8 cellular contexts compared by ENCODE assay signal in the genomic region with DNA sequence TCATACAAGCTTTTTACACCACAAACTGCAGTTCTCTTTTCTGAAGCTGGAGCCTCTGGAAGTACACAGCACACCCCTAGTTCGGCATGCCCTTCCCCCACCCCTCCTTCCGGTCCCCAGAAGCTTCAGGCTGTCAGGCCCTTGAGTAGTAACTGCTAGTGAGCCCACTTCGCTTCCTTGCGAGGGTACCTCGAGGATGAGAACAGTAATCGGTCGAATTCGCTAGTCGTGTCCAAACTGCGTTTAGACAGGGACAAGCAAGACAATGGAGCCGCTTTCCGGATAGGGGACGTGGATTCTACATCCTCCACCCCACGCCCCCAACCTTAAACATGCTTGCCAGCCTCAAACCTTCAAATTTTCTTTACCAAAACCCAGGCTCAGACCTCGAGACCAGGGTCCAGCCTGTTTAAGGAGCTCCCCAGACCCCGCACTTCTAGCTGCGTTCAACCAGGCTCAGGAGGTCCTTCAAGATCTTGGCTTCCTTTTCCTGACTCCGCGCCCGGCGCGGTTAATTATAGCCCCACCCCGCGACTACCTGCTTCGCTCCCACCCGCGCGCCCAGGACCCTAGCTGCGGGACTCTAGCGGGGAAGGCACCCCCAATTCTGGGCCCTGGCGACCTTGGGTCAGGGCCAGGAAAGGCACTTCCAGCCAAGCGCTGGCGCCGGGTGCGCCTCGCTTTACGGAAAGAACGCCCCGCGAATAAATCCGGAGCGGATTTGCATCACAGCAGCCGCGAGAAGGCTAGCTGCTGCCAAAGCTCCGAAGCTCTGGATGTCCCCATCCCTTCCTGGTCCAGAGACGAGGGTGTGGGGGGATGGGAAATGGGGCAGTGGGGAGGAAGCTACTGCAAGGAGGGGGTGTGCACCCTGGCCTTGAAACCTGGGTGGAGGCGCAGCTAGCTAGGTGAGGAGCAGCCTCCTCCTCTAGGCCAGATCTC. TPM values are rescaled to one million over a fixed set of nuclear protein-coding genes. Genes with fewer than 3 reads are reported as not detected.
A peak's percentile ranks its signal among the peaks of the same experiment; 100 is the strongest.
DNase-seq lines count a peak whose midpoint lies in the region; ATAC-seq and TF ChIP-seq lines count a peak whose summit lies in the region.

No MANE protein-coding gene starts in this region.

- H3K4me3 ChIP-seq in sigmoid colon, result peak overlapping the region; percentile 15 to 50 (median 44)

- no peak for TF ChIP-seq CTCF in sigmoid colon (IDR thresholded peaks at IDR 0.05)

- ATAC-seq in HG03354 (IDR thresholded peaks at IDR 0.05; ENCODE audit: poor library complexity, severe bottlenecking, unreplicated experiment), result peak; percentile 60
- peak; percentile 45 for ATAC-seq in Right ventricle myocardium inferior
- no peak for ATAC-seq in HG02678 (IDR thresholded peaks at IDR 0.05; ENCODE audit: unreplicated experiment)
- no peak for ATAC-seq in HG03097 (IDR thresholded peaks at IDR 0.05; ENCODE audit: low FRiP score, unreplicated experiment)

- TF ChIP-seq POLR2A in sigmoid colon (IDR thresholded peaks at IDR 0.05), result no peak

- H3K9me3 ChIP-seq in sigmoid colon, result no peaks in the 10 kb centered on the region

- no peaks in the 10 kb centered on the region for H3K36me3 ChIP-seq in sigmoid colon

- DNase-seq in AG20443 (ENCODE audit: low spot score) (peak; percentile 63), Right ventricle myocardium inferior (ENCODE audit: missing footprints) (peak; percentile 78), sigmoid colon (peak; percentile 72), mucosa of gallbladder (ENCODE audit: low spot score) (no peak)
- peak; percentile 5 for DNase-seq in activated T-helper 9 cell treated with anti-CD3 and anti-CD28 coated beads, Interleukin-2, amount 50 U/mL, for 16 hours (ENCODE audit: low read depth)

- H3K27ac ChIP-seq in sigmoid colon, result peak overlapping the region in 3 of 4 donors; percentile 14 to 74 (median 49)

- intact Hi-C loops in Right ventricle myocardium inferior (cut with DNase I) (loop anchor here (1.0 kb wide), 1 partner anchor 16 kb away; no protein-coding TSS in a partner anchor), sigmoid colon (cut with DNase I) (no loop called here)

- peak in 1 of 4 donors; percentile 26 for TF ChIP-seq EP300 in sigmoid colon (IDR thresholded peaks at IDR 0.05)

- WGBS in sigmoid colon, 2 donors, result 9 to 17% methylated on average over 47 of the region's 47 CpGs

- peaks cover 0 to 13% (median 10%) of the 10 kb centered on the region in 4 donors for H3K4me1 ChIP-seq in sigmoid colon

- H3K27me3 ChIP-seq in sigmoid colon, result peaks cover 0 to 23% (median 5%) of the 10 kb centered on the region in 3 donors

RNA-seq across cellular contexts. Expression of a gene that starts 8.1 kb away (rescaled TPM):
- total RNA-seq in Right ventricle myocardium inferior (1.1 TPM), sigmoid colon (1 to 10 TPM in 2 of 4 donors, under 1 TPM in 2; 0.95 to 8.9 (median 2.2) TPM), mucosa of gallbladder (137 TPM)
- 1,000 to 10,000 TPM in 1 of 3 donors, 100 to 1,000 TPM in 2; 300 to 1,233 (median 443) TPM for polyA plus RNA-seq in sigmoid colon

RNA-seq across cellular contexts. Expression of a gene that starts 9.5 kb away (rescaled TPM):
- not detected for total RNA-seq in Right ventricle myocardium inferior
- not detected for total RNA-seq in sigmoid colon
- polyA plus RNA-seq in sigmoid colon, result not detected
- total RNA-seq in mucosa of gallbladder, result not detected

RNA-seq across cellular contexts. Expression of a gene that starts 31.4 kb away (rescaled TPM):
- 129 TPM for total RNA-seq in Right ventricle myocardium inferior
- total RNA-seq in sigmoid colon, result 10 to 100 TPM; 29.9 to 37.4 (median 33.5) TPM
- 10 to 100 TPM in 1 of 3 donors, 1 to 10 TPM in 2; 5.5 to 19.8 (median 9.0) TPM for polyA plus RNA-seq in sigmoid colon
- 83.3 TPM for total RNA-seq in mucosa of gallbladder

RNA-seq across cellular contexts. Expression of a gene that starts 34.4 kb away (rescaled TPM):
- 22.6 TPM for total RNA-seq in Right ventricle myocardium inferior
- total RNA-seq in sigmoid colon, result 10 to 100 TPM in 2 of 4 donors, 1 to 10 TPM in 2; 6.2 to 11.6 (median 9.4) TPM
- polyA plus RNA-seq in sigmoid colon, result 1 to 10 TPM; 2.4 to 7.0 (median 3.9) TPM
- total RNA-seq in mucosa of gallbladder, result 22.0 TPM

RNA-seq across cellular contexts. Expression of a gene that starts 36.3 kb away (rescaled TPM):
- total RNA-seq in Right ventricle myocardium inferior (6.0 TPM), sigmoid colon (10 to 100 TPM in 1 of 4 donors, 1 to 10 TPM in 3; 3.0 to 10.8 (median 9.2) TPM), mucosa of gallbladder (2.4 TPM)
- under 1 TPM in 2 of 3 donors, not detected in 1; 0.60 to 0.95 TPM for polyA plus RNA-seq in sigmoid colon

Comparison
In these comparisons a context has a peak if more than half of its experiments do, and no peak if none do; other contexts are left out.
1. ATAC-seq: peak in HG03354 (single experiment) and Right ventricle myocardium inferior (single experiment); none in HG02678 (single experiment) and HG03097 (single experiment).
2. RNA of a gene that starts 8.1 kb away (total RNA-seq): 137 TPM in mucosa of gallbladder (single experiment); 0.95 to 8.9 TPM in sigmoid colon and 1.1 TPM in Right ventricle myocardium inferior (single experiment); every median in the first group is over 10 times any median in the second.